ENCODE assay signal across 35 cellular contexts in genomic region chr12:54868690-54869089, GRCh38.
"Had no signal": no experiment of that assay in that cellular context is flagged by ENCODE, and none has a peak within 500 bp of the region (broad histone marks: within the 10 kb centered on the region; RNA-seq: fewer than 3 reads in every experiment).

No MANE protein-coding gene starts in this region.

- DNase-seq: activated effector memory CD4-positive, alpha-beta T cell treated with anti-CD3 and anti-CD28 coated beads, Interleukin-2, amount 50 U/mL, for 16 hours; activated effector memory CD4-positive, alpha-beta T cell treated with Interleukin-2 at 50 U/mL for 16 hours; activated gamma-delta T cell; activated gamma-delta T cell treated with Interleukin-2 at 50 U/mL for 16 hours; activated naive CD4-positive, alpha-beta T cell; activated naive CD4-positive, alpha-beta T cell treated with anti-CD3 and anti-CD28 coated beads for 36 hours; activated naive CD4-positive, alpha-beta T cell treated with anti-CD3 and anti-CD28 coated beads, Interleukin-2, amount 10 ng/mL, durations not matched to agents 7 days and 5 days; activated naive CD4-positive, alpha-beta T cell treated with anti-CD3 and anti-CD28 coated beads, Interleukin-2, amount 50 U/mL, for 16 hours; activated naive CD4-positive, alpha-beta T cell treated with Interleukin-2 at 50 U/mL for 16 hours; activated naive CD8-positive, alpha-beta T cell treated with anti-CD3 and anti-CD28 coated beads for 36 hours; activated naive CD8-positive, alpha-beta T cell treated with anti-CD3 and anti-CD28 coated beads, Interleukin-2, amount 10 ng/mL, durations not matched to agents 7 days and 5 days; activated naive CD8-positive, alpha-beta T cell treated with anti-CD3 and anti-CD28 coated beads, Interleukin-2, amount 50 U/mL, for 24 hours; activated T-cell treated with anti-CD3 and anti-CD28 coated beads, Interleukin-2, amount 50 U/mL, for 1 hour; activated T-cell treated with anti-CD3 and anti-CD28 coated beads, Interleukin-2, amount 50 U/mL, for 24 hours; activated T-cell treated with anti-CD3 and anti-CD28 coated beads, Interleukin-2, amount 50 U/mL, for 4 hours; activated T-cell treated with anti-CD3 and anti-CD28 coated beads, Interleukin-2, amount 50 U/mL, for 48 hours; activated T-cell treated with anti-CD3 and anti-CD28 coated beads, Interleukin-2, amount 50 U/mL, for 72 hours; adrenal gland; amniotic stem cell; amygdala; anterior cingulate cortex; aorta; body of pancreas; brain microvascular endothelial cell; caudate nucleus; central memory CD4-positive, alpha-beta T cell; cerebellar nuclear complex had no signal

- H3K4me1 Mint-ChIP-seq: activated naive CD4-positive, alpha-beta T cell treated with anti-CD3 and anti-CD28 coated beads, Interleukin-2, amount 10 ng/mL, durations not matched to agents 7 days and 5 days; activated naive CD8-positive, alpha-beta T cell treated with anti-CD3 and anti-CD28 coated beads, Interleukin-2, amount 10 ng/mL, durations not matched to agents 7 days and 5 days; brain; central memory CD8-positive, alpha-beta T cell had no signal

- ATAC-seq: activated naive CD8-positive, alpha-beta T cell treated with anti-CD3 and anti-CD28 coated beads, Interleukin-2, amount 50 U/mL, for 24 hours; activated T-cell treated with anti-CD3 and anti-CD28 coated beads, Interleukin-2, amount 50 U/mL, for 4 hours; activated T-helper 17 cell treated with anti-CD3 and anti-CD28 coated beads, Interleukin-2, amount 50 U/mL, for 72 hours; body of pancreas had no signal

- H3K27ac Mint-ChIP-seq: activated naive CD4-positive, alpha-beta T cell treated with anti-CD3 and anti-CD28 coated beads for 36 hours; activated naive CD4-positive, alpha-beta T cell treated with anti-CD3 and anti-CD28 coated beads, Interleukin-2, amount 10 ng/mL, durations not matched to agents 7 days and 5 days; activated naive CD4-positive, alpha-beta T cell treated with anti-CD3 and anti-CD28 coated beads, Interleukin-2, amount 50 U/mL, for 24 hours; activated naive CD4-positive, alpha-beta T cell treated with anti-CD3 and anti-CD28 coated beads, Interleukin-2, amount 50 U/mL, for 72 hours; activated naive CD8-positive, alpha-beta T cell; activated naive CD8-positive, alpha-beta T cell treated with anti-CD3 and anti-CD28 coated beads for 36 hours; activated naive CD8-positive, alpha-beta T cell treated with anti-CD3 and anti-CD28 coated beads, Interleukin-2, amount 10 ng/mL, durations not matched to agents 7 days and 5 days; activated naive CD8-positive, alpha-beta T cell treated with anti-CD3 and anti-CD28 coated beads, Interleukin-2, amount 50 U/mL, for 24 hours; activated T-cell treated with anti-CD3 and anti-CD28 coated beads, Interleukin-2, amount 50 U/mL, for 24 hours; activated T-cell treated with anti-CD3 and anti-CD28 coated beads, Interleukin-2, amount 50 U/mL, for 72 hours; activated T-helper 1 cell treated with anti-CD3 and anti-CD28 coated beads, Interleukin-12 subunit alpha, Interleukin-12 subunit beta, Interleukin-2, Interleukin-4 antibody, amounts not matched to agents 30 ng/mL and 10 ng/mL and 1 ng/mL, durations not matched to agents 14 hours and 24 hours and 36 hours; activated T-helper 17 cell treated with anti-CD3 and anti-CD28 coated beads, Interleukin-2, amount 50 U/mL, for 72 hours; activated T-helper 2 cell treated with anti-CD3 and anti-CD28 coated beads, Interferon-gamma antibody, Interleukin-2, Interleukin-4, amounts not matched to agents 10 μg/mL and 5 μg/mL and 100 μg/mL, durations not matched to agents 14 hours and 24 hours and 36 hours; brain had no signal

- H3K4me3 Mint-ChIP-seq: activated naive CD4-positive, alpha-beta T cell treated with anti-CD3 and anti-CD28 coated beads for 36 hours; activated naive CD4-positive, alpha-beta T cell treated with anti-CD3 and anti-CD28 coated beads, Interleukin-2, amount 10 ng/mL, durations not matched to agents 7 days and 5 days; activated naive CD4-positive, alpha-beta T cell treated with anti-CD3 and anti-CD28 coated beads, Interleukin-2, amount 50 U/mL, for 24 hours; activated naive CD8-positive, alpha-beta T cell; activated naive CD8-positive, alpha-beta T cell treated with anti-CD3 and anti-CD28 coated beads for 36 hours; activated naive CD8-positive, alpha-beta T cell treated with anti-CD3 and anti-CD28 coated beads, Interleukin-2, amount 10 ng/mL, durations not matched to agents 7 days and 5 days; activated naive CD8-positive, alpha-beta T cell treated with anti-CD3 and anti-CD28 coated beads, Interleukin-2, amount 50 U/mL, for 24 hours; activated T-cell treated with anti-CD3 and anti-CD28 coated beads, Interleukin-2, amount 50 U/mL, for 24 hours; activated T-cell treated with anti-CD3 and anti-CD28 coated beads, Interleukin-2, amount 50 U/mL, for 4 hours; activated T-cell treated with anti-CD3 and anti-CD28 coated beads, Interleukin-2, amount 50 U/mL, for 72 hours; activated T-helper 1 cell treated with anti-CD3 and anti-CD28 coated beads, Interleukin-12 subunit alpha, Interleukin-12 subunit beta, Interleukin-2, Interleukin-4 antibody, amounts not matched to agents 30 ng/mL and 10 ng/mL and 1 ng/mL, durations not matched to agents 14 hours and 24 hours and 36 hours; activated T-helper 17 cell treated with anti-CD3 and anti-CD28 coated beads, Interleukin-2, amount 50 U/mL, for 72 hours; brain; central memory CD8-positive, alpha-beta T cell had no signal

- H3K9me3 Mint-ChIP-seq: activated naive CD4-positive, alpha-beta T cell treated with anti-CD3 and anti-CD28 coated beads for 36 hours; activated naive CD4-positive, alpha-beta T cell treated with anti-CD3 and anti-CD28 coated beads, Interleukin-2, amount 10 ng/mL, durations not matched to agents 7 days and 5 days; activated naive CD4-positive, alpha-beta T cell treated with anti-CD3 and anti-CD28 coated beads, Interleukin-2, amount 50 U/mL, for 24 hours; activated naive CD4-positive, alpha-beta T cell treated with anti-CD3 and anti-CD28 coated beads, Interleukin-2, amount 50 U/mL, for 72 hours; activated naive CD8-positive, alpha-beta T cell treated with anti-CD3 and anti-CD28 coated beads for 36 hours; activated naive CD8-positive, alpha-beta T cell treated with anti-CD3 and anti-CD28 coated beads, Interleukin-2, amount 10 ng/mL, durations not matched to agents 7 days and 5 days; activated naive CD8-positive, alpha-beta T cell treated with anti-CD3 and anti-CD28 coated beads, Interleukin-2, amount 50 U/mL, for 24 hours; activated T-cell treated with anti-CD3 and anti-CD28 coated beads, Interleukin-2, amount 50 U/mL, for 24 hours; activated T-cell treated with anti-CD3 and anti-CD28 coated beads, Interleukin-2, amount 50 U/mL, for 4 hours; activated T-cell treated with anti-CD3 and anti-CD28 coated beads, Interleukin-2, amount 50 U/mL, for 72 hours; activated T-helper 1 cell treated with anti-CD3 and anti-CD28 coated beads, Interleukin-12 subunit alpha, Interleukin-12 subunit beta, Interleukin-2, Interleukin-4 antibody, amounts not matched to agents 30 ng/mL and 10 ng/mL and 1 ng/mL, durations not matched to agents 14 hours and 24 hours and 36 hours; activated T-helper 17 cell treated with anti-CD3 and anti-CD28 coated beads, Interleukin-2, amount 50 U/mL, for 72 hours; activated T-helper 2 cell treated with anti-CD3 and anti-CD28 coated beads, Interferon-gamma antibody, Interleukin-2, Interleukin-4, amounts not matched to agents 10 μg/mL and 5 μg/mL and 100 μg/mL, durations not matched to agents 14 hours and 24 hours and 36 hours; brain; central memory CD8-positive, alpha-beta T cell had no signal

- H3K36me3 Mint-ChIP-seq: activated naive CD4-positive, alpha-beta T cell treated with anti-CD3 and anti-CD28 coated beads, Interleukin-2, amount 10 ng/mL, durations not matched to agents 7 days and 5 days; activated naive CD4-positive, alpha-beta T cell treated with anti-CD3 and anti-CD28 coated beads, Interleukin-2, amount 50 U/mL, for 24 hours; activated naive CD8-positive, alpha-beta T cell; activated naive CD8-positive, alpha-beta T cell treated with anti-CD3 and anti-CD28 coated beads for 36 hours; activated naive CD8-positive, alpha-beta T cell treated with anti-CD3 and anti-CD28 coated beads, Interleukin-2, amount 10 ng/mL, durations not matched to agents 7 days and 5 days; brain had no signal
